Comparison of ENCODE assay signal across 28 cellular contexts in the genomic region with DNA sequence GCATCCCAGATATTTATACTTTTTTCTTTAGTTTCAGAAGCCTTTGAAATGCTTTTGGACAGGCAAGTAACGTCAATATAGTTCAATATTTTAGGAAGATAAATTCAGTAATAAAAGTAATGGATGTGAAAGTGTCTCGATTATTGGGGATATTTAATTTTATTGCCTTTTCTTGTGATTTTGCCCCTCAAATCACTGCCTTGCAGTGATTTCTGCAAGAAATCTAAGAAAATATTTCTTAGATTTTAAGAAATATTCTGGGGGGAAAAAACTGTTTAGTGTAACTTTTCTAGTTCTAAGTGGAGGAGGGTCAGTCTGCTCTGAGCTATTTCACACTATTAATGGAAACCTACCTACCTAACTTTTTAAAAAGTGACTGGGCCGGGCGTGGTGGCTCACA.
"Had no signal": no experiment of that assay in that cellular context is flagged by ENCODE, and none has a peak within 500 bp of the region (broad histone marks: within the 10 kb centered on the region; RNA-seq: fewer than 3 reads in every experiment).

No MANE protein-coding gene starts in this region.

- H3K27me3 Mint-ChIP-seq: naive B cell; stimulated activated naive B cell treated with anti-CD40 and anti-IgM and Interleukin-4, amounts not matched to agents 10 μg/mL and 1 μg/mL and 100 μg/mL, for 72 hours; stimulated activated naive CD8-positive, alpha-beta T cell treated with anti-CD3 and anti-CD28 coated beads, Interleukin-15, Interleukin-2, amounts not matched to agents 100 ng/mL and 50 ng/mL, for 24 hours had no signal

- H3K4me3 Mint-ChIP-seq: endodermal cell; mesothelial cell of epicardium; naive B cell; nephron progenitor cell; stimulated activated naive B cell treated with anti-CD40 and anti-IgM and Interleukin-4, amounts not matched to agents 10 μg/mL and 1 μg/mL and 100 μg/mL, for 72 hours; stimulated activated naive CD8-positive, alpha-beta T cell treated with anti-CD3 and anti-CD28 coated beads, Interleukin-15, Interleukin-2, amounts not matched to agents 100 ng/mL and 50 ng/mL, for 24 hours had no signal

- H3K27ac Mint-ChIP-seq: endodermal cell; nephron progenitor cell; stimulated activated naive B cell treated with anti-CD40 and anti-IgM and Interleukin-4, amounts not matched to agents 10 μg/mL and 1 μg/mL and 100 μg/mL, for 72 hours; stimulated activated naive CD8-positive, alpha-beta T cell treated with anti-CD3 and anti-CD28 coated beads, Interleukin-15, Interleukin-2, amounts not matched to agents 100 ng/mL and 50 ng/mL, for 24 hours had no signal

- ATAC-seq: esophagus mucosa; gastrocnemius medialis; left lobe of liver; mucosa of descending colon; psoas muscle; right cardiac atrium; stimulated activated naive B cell treated with anti-CD40 and anti-IgM and Interleukin-4, amounts not matched to agents 10 μg/mL and 1 μg/mL and 100 μg/mL, for 72 hours had no signal

- H3K27me3 ChIP-seq: gastrocnemius medialis, ovary, tibial nerve, upper lobe of left lung had no signal

- H3K36me3 ChIP-seq: ovary, thoracic aorta had no signal

- H3K4me3 ChIP-seq: gastrocnemius medialis, lung, mucosa of descending colon, ovary, psoas muscle, thoracic aorta, tibial nerve, upper lobe of left lung had no signal

- H3K9me3 Mint-ChIP-seq: endodermal cell; mesothelial cell of epicardium; naive B cell; nephron progenitor cell; stimulated activated naive B cell treated with anti-CD40 and anti-IgM and Interleukin-4, amounts not matched to agents 10 μg/mL and 1 μg/mL and 100 μg/mL, for 72 hours; stimulated activated naive CD8-positive, alpha-beta T cell treated with anti-CD3 and anti-CD28 coated beads, Interleukin-15, Interleukin-2, amounts not matched to agents 100 ng/mL and 50 ng/mL, for 24 hours had no signal

- H3K27ac ChIP-seq: epithelial cell of prostate, gastrocnemius medialis, ovary, psoas muscle, thoracic aorta, tibial nerve, upper lobe of left lung had no signal

- DNase-seq: cortex of kidney; endodermal cell; foreskin fibroblast; gastrocnemius medialis; head of caudate nucleus; kidney; mesenchymal stem cell; mucosa of descending colon; naive B cell; nephron progenitor cell; nucleus accumbens; ovary; posterior cingulate gyrus; psoas muscle; right cardiac atrium; small intestine; stimulated activated CD4-positive, alpha-beta T cell treated with anti-CD3 and anti-CD28 coated beads, Interleukin-15, amount 100 ng/mL, for 24 hours; stimulated activated CD4-positive, alpha-beta T cell treated with anti-CD3 and anti-CD28 coated beads, Interleukin-2, amount 100 ng/mL, for 48 hours; stimulated activated naive B cell treated with anti-CD40 and anti-IgM and Interleukin-4, amounts not matched to agents 10 μg/mL and 1 μg/mL and 100 μg/mL, for 72 hours; upper lobe of left lung had no signal

- H3K9me3 ChIP-seq: gastrocnemius medialis, mucosa of descending colon, ovary, psoas muscle, thoracic aorta, tibial nerve, upper lobe of left lung had no signal
